ENCODE assay signal across 18 cellular contexts in the genomic region with DNA sequence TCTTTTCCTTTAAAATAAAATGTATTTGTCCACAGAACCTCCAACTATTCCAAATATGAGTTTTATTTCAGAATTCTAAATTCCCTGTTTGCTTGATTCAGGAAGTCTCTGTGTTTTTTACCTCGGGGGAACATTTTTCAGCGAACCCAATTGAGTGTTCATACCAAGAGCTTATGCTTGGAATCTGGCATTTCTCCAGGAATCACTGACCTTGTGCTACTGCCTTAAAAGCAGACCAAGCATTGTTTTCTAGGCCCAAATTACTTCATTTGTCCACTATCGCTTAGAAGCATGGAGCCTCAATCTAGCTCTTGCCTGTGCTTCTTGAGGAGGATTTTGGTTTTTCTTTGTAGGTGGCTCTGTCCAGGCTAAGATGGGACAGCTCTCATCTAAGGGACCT. TPM values are rescaled to one million over a fixed set of nuclear protein-coding genes. Genes with fewer than 3 reads are reported as not detected.
DNase-seq lines count a peak whose midpoint lies in the region; TF ChIP-seq lines count a peak whose summit lies in the region.
"Had no signal": no experiment of that assay in that cellular context is flagged by ENCODE, and none has a peak within 500 bp of the region (broad histone marks: within the 10 kb centered on the region; RNA-seq: fewer than 3 reads in every experiment).

No MANE protein-coding gene starts in this region.

- H3K4me3 ChIP-seq in left ventricle myocardium inferior: no peak overlapping the region
- H3K4me3 ChIP-seq: SJSA1 had no signal

- H3K27ac ChIP-seq in left ventricle myocardium inferior (replicated peaks): no peak overlapping the region
- H3K27ac ChIP-seq: 22Rv1, SJSA1 had no signal

- H3K9me3 ChIP-seq in left ventricle myocardium inferior (replicated peaks): no peaks in the 10 kb centered on the region
- H3K9me3 ChIP-seq: SJSA1 had no signal

- no peaks in the 10 kb centered on the region for H3K4me1 ChIP-seq in left ventricle myocardium inferior
- H3K4me1 ChIP-seq: SJSA1 had no signal

- peak overlapping the region; percentile 52 for H3K27ac Mint-ChIP-seq in chondrocyte (ENCODE audit: unreplicated experiment)
- H3K27ac Mint-ChIP-seq: B cell had no signal

- no peak overlapping the region for H3K4me3 Mint-ChIP-seq in chondrocyte (ENCODE audit: unreplicated experiment)

- no peaks in the 10 kb centered on the region for H3K27me3 ChIP-seq in left ventricle myocardium inferior (ENCODE audit: low read depth)
- H3K27me3 ChIP-seq: SJSA1 had no signal

- H3K9me3 Mint-ChIP-seq in chondrocyte (ENCODE audit: low read depth): peaks cover 1% of the 10 kb centered on the region

- H3K4me1 Mint-ChIP-seq in chondrocyte (ENCODE audit: low read depth): peaks cover 27% of the 10 kb centered on the region

- H3K36me3 ChIP-seq in left ventricle myocardium inferior: no peaks in the 10 kb centered on the region
- H3K36me3 ChIP-seq: SJSA1 had no signal

- TF ChIP-seq CTCF in chondrocyte (IDR thresholded peaks at IDR 0.05) (no peak), left ventricle myocardium inferior (IDR thresholded peaks at IDR 0.05; ENCODE audit: borderline replicate concordance) (no peak)

- no peaks in the 10 kb centered on the region for H3K36me3 Mint-ChIP-seq in chondrocyte (ENCODE audit: low read depth)
- H3K36me3 Mint-ChIP-seq: CD4-positive, CD25-positive, alpha-beta regulatory T cell had no signal

- intact Hi-C loops in left ventricle myocardium inferior (cut with micrococcal nuclease): no loop called here

- DNase-seq in NCI-H748 (lab: John Stamatoyannopoulos, UW; ENCODE audit: unreplicated experiment): peak; percentile 8
- no peak for DNase-seq in NCI-H748 treated with DMSO at 0.1 percent for 48 hours (lab: John Stamatoyannopoulos, UW)
- no peak for DNase-seq in chondrocyte (ENCODE audit: low spot score)
- DNase-seq in kidney tubule cell (ENCODE audit: low spot score): peak; percentile 8
- peak; percentile 12 for DNase-seq in smooth muscle cell of the brain vasculature (ENCODE audit: low read depth, low spot score)
- DNase-seq in stimulated activated CD4-positive, alpha-beta T cell treated with anti-CD3 and anti-CD28 coated beads, Interleukin-4, amount 100 ng/mL, for 24 hours: no peak
- no peak for DNase-seq in left ventricle myocardium inferior
- no peak for DNase-seq in NCI-H526 (lab: John Stamatoyannopoulos, UW)
- DNase-seq: Calu3, DMS79, KBM-7, NCI-H2029 treated with DMSO at 0.1 percent for 48 hours, NCI-H510A treated with DMSO at 0.1 percent for 48 hours, PC-3 had no signal

- H3K27me3 Mint-ChIP-seq in chondrocyte (ENCODE audit: low read depth): no peaks in the 10 kb centered on the region

RNA-seq across cellular contexts. Expression of gene EBLN1, which starts 59.4 kb away (rescaled TPM):
- total RNA-seq in chondrocyte: not detected in 3 replicates
- total RNA-seq in left ventricle myocardium inferior: not detected
- total RNA-seq: B cell; Calu3; CD4-positive, CD25-positive, alpha-beta regulatory T cell; PC-3; SJSA1 had no signal

Comparison
In these comparisons a context has a peak if more than half of its experiments do, and no peak if none do; other contexts are left out.
1. DNase-seq: peak in NCI-H748 (single experiment), kidney tubule cell (single experiment) and smooth muscle cell of the brain vasculature (single experiment); none in NCI-H748 treated with DMSO at 0.1 percent for 48 hours (single experiment), chondrocyte (single experiment), stimulated activated CD4-positive, alpha-beta T cell treated with anti-CD3 and anti-CD28 coated beads, Interleukin-4, amount 100 ng/mL, for 24 hours (single experiment), left ventricle myocardium inferior (single experiment) and NCI-H526 (0 of 2).